Comparison of ENCODE assay signal across 9 cellular contexts in genomic region chr22:23565942-23566715, GRCh38. TPM values are rescaled to one million over a fixed set of nuclear protein-coding genes. Genes with fewer than 3 reads are reported as not detected.
A peak's percentile ranks its signal among the peaks of the same experiment; 100 is the strongest.
DNase-seq lines count a peak whose midpoint lies in the region; ATAC-seq and TF ChIP-seq lines count a peak whose summit lies in the region.
"Had no signal": no experiment of that assay in that cellular context is flagged by ENCODE, and none has a peak within 500 bp of the region (broad histone marks: within the 10 kb centered on the region; RNA-seq: fewer than 3 reads in every experiment).

No MANE protein-coding gene starts in this region.

- in situ Hi-C loops in ACHN (cut with HindIII; ENCODE audit: low pct_ligation_motif_present, low pct_unique_long_range_greater_than_20kb, low sequenced_read_pairs): no loop called here

- H3K4me3 ChIP-seq in A673 (ENCODE audit: low read depth, low read length, poor library complexity, severe bottlenecking) (peak overlapping the region; percentile 44), coronary artery (peak overlapping the region; percentile 74)
- H3K4me3 ChIP-seq: SJCRH30 had no signal

- no peak overlapping the region for H3K27ac ChIP-seq in A673 (ENCODE audit: low read depth, low read length, poor library complexity, severe bottlenecking)
- no peak overlapping the region for H3K27ac ChIP-seq in coronary artery
- H3K27ac ChIP-seq: SJCRH30 had no signal

- no peaks in the 10 kb centered on the region for H3K9me3 Mint-ChIP-seq in naive thymus-derived CD8-positive, alpha-beta T cell

- CTCF ChIA-PET in A673 (lab: Charles Lee): no interaction called here

- H3K27me3 ChIP-seq in A673 (replicated peaks; ENCODE audit: insufficient read depth, low read depth, low read length, poor library complexity): peaks cover 14% of the 10 kb centered on the region

- intact Hi-C loops in A673 (cut with micrococcal nuclease; ENCODE audit: unreplicated experiment): no loop called here

- peaks cover 5% of the 10 kb centered on the region for H3K4me1 ChIP-seq in A673 (ENCODE audit: insufficient read depth, low read length, poor library complexity, severe bottlenecking)
- H3K4me1 ChIP-seq: SJCRH30 had no signal

- BruUV-seq in A673 (replicated peaks; lab: Mats Ljungman, UMichigan): no TSS peak

- H3K27me3 Mint-ChIP-seq in naive thymus-derived CD8-positive, alpha-beta T cell: peaks cover 12 to 45% (median 16%) of the 10 kb centered on the region in 5 donors

- H3K9me3 ChIP-seq in A673 (ENCODE audit: low read depth, low read length, poor library complexity, severe bottlenecking): no peaks in the 10 kb centered on the region
- H3K9me3 ChIP-seq: SJCRH30 had no signal

- peak; percentile 46 to 47 for ATAC-seq in naive thymus-derived CD8-positive, alpha-beta T cell

- H3K4me3 Mint-ChIP-seq in naive thymus-derived CD8-positive, alpha-beta T cell: peak overlapping the region; percentile 77 to 90 (median 88)

- no peaks in the 10 kb centered on the region for H3K36me3 ChIP-seq in A673 (ENCODE audit: insufficient read depth, low read length, poor library complexity, severe bottlenecking)
- H3K36me3 ChIP-seq: SJCRH30 had no signal

- H3K4me1 Mint-ChIP-seq in naive thymus-derived CD8-positive, alpha-beta T cell: peaks cover 8 to 9% (median 9%) of the 10 kb centered on the region in 4 donors

- POLR2A ChIA-PET in A673 (lab: Charles Lee; ENCODE audit: low non-redundant PET): no interaction called here
- POLR2A ChIA-PET in naive thymus-derived CD8-positive, alpha-beta T cell (lab: Charles Lee): no interaction called here

- DNase-seq in A673 (ENCODE audit: low spot score) (no peak), HuH-7 (ENCODE audit: low spot score) (peak; percentile 79), coronary artery (ENCODE audit: low spot score) (no peak), erythroblast (lab: John Stamatoyannopoulos, UW) (no peak), ACHN (no peak), activated gamma-delta T cell (lab: John Stamatoyannopoulos, UW) (no peak)
- DNase-seq in naive thymus-derived CD8-positive, alpha-beta T cell: peak in 1 of 10 donors; percentile 36
- DNase-seq in effector CD8-positive, alpha-beta T cell (lab: John Stamatoyannopoulos, UW): no peak
- DNase-seq: SJCRH30 had no signal

- TF ChIP-seq POLR2A in erythroblast (IDR thresholded peaks at IDR 0.05; ENCODE audit: low read length): no peak

- peak overlapping the region in 4 of 10 donors; percentile 10 to 88 (median 46) for H3K27ac Mint-ChIP-seq in naive thymus-derived CD8-positive, alpha-beta T cell

- TF ChIP-seq CTCF in A673 (conservative IDR thresholded peaks at IDR 0.05; ENCODE audit: low read depth, low read length): no peak
- no peak for TF ChIP-seq CTCF in coronary artery (IDR thresholded peaks at IDR 0.05)

- H3K36me3 Mint-ChIP-seq in naive thymus-derived CD8-positive, alpha-beta T cell: no peaks in the 10 kb centered on the region

RNA-seq across cellular contexts. Expression of gene IGLL1, which starts 14.0 kb away (rescaled TPM):
- total RNA-seq in A673 (2021): not detected in 2 replicates
- not detected for total RNA-seq in naive thymus-derived CD8-positive, alpha-beta T cell
- polyA plus RNA-seq in naive thymus-derived CD8-positive, alpha-beta T cell: not detected
